Comparison of ENCODE assay signal across 1 cellular context in the genomic region with DNA sequence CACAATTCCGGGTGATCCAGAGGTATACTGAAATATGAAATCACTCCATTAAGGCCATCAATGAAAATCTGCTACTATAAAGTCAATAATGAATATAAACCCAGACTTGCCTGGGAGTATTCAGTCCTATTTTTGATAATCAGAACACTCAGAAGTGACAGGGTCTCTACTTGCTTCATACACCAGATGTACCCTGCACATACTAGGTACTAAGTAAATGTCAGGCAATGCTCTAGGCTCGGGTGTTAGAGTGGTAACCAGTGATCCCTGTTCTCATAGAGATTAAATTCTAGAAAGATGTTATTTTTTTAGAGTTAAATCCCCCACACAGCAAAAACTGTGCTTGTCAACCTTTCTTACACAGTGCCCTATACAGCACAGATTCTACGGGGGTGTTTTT.
TF ChIP-seq lines count a peak whose summit lies in the region.

No MANE protein-coding gene starts in this region.

TF ChIP-seq in GM12878, 131 proteins besides CTCF, POLR2A, EP300 and RAD21:
- TF ChIP-seq POLR2AphosphoS5 (IDR thresholded peaks at IDR 0.05; ENCODE audit: low read length) (peak; percentile 55), YBX1 (IDR thresholded peaks at IDR 0.05) (no peak)
